ENCODE assay signal across 8 cellular contexts in the genomic region with DNA sequence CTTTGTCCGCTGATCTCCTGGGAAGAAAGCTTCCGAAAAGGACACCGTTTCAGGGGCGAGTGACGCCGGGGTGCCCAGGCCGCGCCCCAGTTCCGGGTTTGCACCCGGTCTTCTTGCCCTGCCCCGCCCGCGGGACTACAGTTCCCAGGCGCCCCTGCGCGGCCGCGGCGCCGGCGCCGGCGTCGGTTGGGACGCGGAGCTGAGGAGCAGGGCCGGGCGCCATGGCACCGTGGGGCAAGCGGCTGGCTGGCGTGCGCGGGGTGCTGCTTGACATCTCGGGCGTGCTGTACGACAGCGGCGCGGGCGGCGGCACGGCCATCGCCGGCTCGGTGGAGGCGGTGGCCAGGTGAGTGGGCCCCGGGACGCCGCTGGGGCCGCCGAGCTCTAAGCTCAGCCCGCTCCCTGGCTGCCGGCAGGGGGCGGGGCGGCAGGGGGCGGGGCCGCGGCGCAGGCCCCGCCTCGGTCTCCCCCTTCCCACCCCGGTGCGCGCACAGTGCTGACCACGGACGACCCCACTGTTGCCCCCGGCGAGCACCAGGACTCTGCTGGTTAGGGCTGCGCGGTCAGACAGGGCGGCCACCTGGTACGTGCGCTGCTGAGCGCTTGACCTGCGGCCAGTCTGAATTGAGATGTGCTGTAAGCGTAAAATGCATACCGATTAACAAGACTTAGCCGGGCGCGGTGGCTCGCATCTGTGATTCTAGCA. TPM values are rescaled to one million over a fixed set of nuclear protein-coding genes. Genes with fewer than 3 reads are reported as not detected.
A peak's percentile ranks its signal among the peaks of the same experiment; 100 is the strongest.
DNase-seq lines count a peak whose midpoint lies in the region; ATAC-seq, FAIRE-seq and TF ChIP-seq lines count a peak whose summit lies in the region.

A gene with protein sequence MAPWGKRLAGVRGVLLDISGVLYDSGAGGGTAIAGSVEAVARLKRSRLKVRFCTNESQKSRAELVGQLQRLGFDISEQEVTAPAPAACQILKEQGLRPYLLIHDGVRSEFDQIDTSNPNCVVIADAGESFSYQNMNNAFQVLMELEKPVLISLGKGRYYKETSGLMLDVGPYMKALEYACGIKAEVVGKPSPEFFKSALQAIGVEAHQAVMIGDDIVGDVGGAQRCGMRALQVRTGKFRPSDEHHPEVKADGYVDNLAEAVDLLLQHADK (plus strand): TSS at position 182 of the 706 bp plus-strand sequence. CDS start 40 bp downstream, at position 222.

- H4K20me1 ChIP-seq in hepatocyte (ENCODE audit: insufficient read depth, poor library complexity, severe bottlenecking) = no peaks in the 10 kb centered on the region

- WGBS in hepatocyte (ENCODE audit: low lambda C conversion rate, missing lambda C conversion rate) = 3% methylated on average over 60 of the region's 81 CpGs
- WGBS in aorta, 2 donors = 1 to 2% methylated on average over 51 to 81 of the region's 81 CpGs

- intact Hi-C loops in T-helper 2 cell treated with Interferon-gamma antibody and Interleukin-4, amounts not matched to agents 100 ng/mL and 5 ng/mL, for 36 hours (cut with micrococcal nuclease) = loop anchor here (1.0 to 5.0 kb wide), 5 partner anchors 42 to 455 kb away; a partner anchor contains a TSS
- intact Hi-C loops in ascending aorta (cut with DNase I) = loop anchor here (2.0 kb wide), 1 partner anchor 43 kb away; a partner anchor contains a TSS
- intact Hi-C loops in aorta (cut with DNase I) = loop anchor here in 1 of 2 donors (1.0 to 10.0 kb wide), 2 partner anchors 42 to 1307 kb away; a partner anchor contains a TSS

- FAIRE-seq in GM12891 (lab: Jason Lieb, UNC) = peak; percentile 80

- H3K79me2 ChIP-seq in hepatocyte = peaks cover 13% of the 10 kb centered on the region

- H2AFZ ChIP-seq in hepatocyte = peak within 1 kb of the TSS; percentile 74

- TF ChIP-seq POLR2A in GM12891 (IDR thresholded peaks at IDR 0.05; ENCODE audit: low read depth, low read length) (peak; percentile 40; the same call in 1 of the 2 replicates), NB4 (IDR thresholded peaks at IDR 0.05; ENCODE audit: extremely low read depth, insufficient read length) (peak; percentile 55)

- peak within 1 kb of the TSS; percentile 64 to 93 for H3K27ac ChIP-seq in ascending aorta
- H3K27ac ChIP-seq in hepatocyte = peak within 1 kb of the TSS; percentile 84
- peak within 1 kb of the TSS in 1 of 2 donors; percentile 62 for H3K27ac ChIP-seq in aorta (ENCODE audit: low read depth in 1 of 2, low read length in 2 of 2)

- H3K9me2 ChIP-seq in hepatocyte (replicated peaks; ENCODE audit: insufficient read depth) = no peaks in the 10 kb centered on the region

- H3K4me3 ChIP-seq in NB4 (ENCODE audit: low read depth, low read length) = peak within 1 kb of the TSS; percentile 74
- H3K4me3 ChIP-seq in ascending aorta = peak within 1 kb of the TSS; percentile 78 to 96
- H3K4me3 ChIP-seq in hepatocyte = peak within 1 kb of the TSS; percentile 96
- H3K4me3 ChIP-seq in aorta (ENCODE audit: low read length in 2 of 2) = peak within 1 kb of the TSS; percentile 81 to 85

- peak; percentile 92 for ATAC-seq in HG02571 (IDR thresholded peaks at IDR 0.05; ENCODE audit: unreplicated experiment)
- ATAC-seq in aorta (ENCODE audit: low FRiP score) = peak; percentile 96

- peak within 1 kb of the TSS; percentile 81 for H3K4me2 ChIP-seq in hepatocyte

- H3K4me1 ChIP-seq in ascending aorta (no peaks in the 10 kb centered on the region), hepatocyte (ENCODE audit: insufficient read depth) (peaks cover 13% of the 10 kb centered on the region), aorta (ENCODE audit: control insufficient read depth in 1 of 2, insufficient read depth in 2 of 2, low read length in 2 of 2) (no peaks in the 10 kb centered on the region)

- DNase-seq in GM12891 (ENCODE audit: insufficient read length, low spot score) (peak; percentile 94), NB4 (ENCODE audit: low read depth) (peak; percentile 91), ascending aorta (ENCODE audit: low spot score in 2 of 2) (peak; percentile 24 to 91), hepatocyte (ENCODE audit: low spot score) (peak; percentile 92), retina (peak; percentile 96), aorta (peak; percentile 93 to 95)

- H3K36me3 ChIP-seq in ascending aorta (no peaks in the 10 kb centered on the region), hepatocyte (replicated peaks; ENCODE audit: insufficient read depth, low read depth) (no peaks in the 10 kb centered on the region), aorta (ENCODE audit: control insufficient read depth in 1 of 2, insufficient read depth in 2 of 2, low read length in 1 of 2) (no peaks in the 10 kb centered on the region)

- H3K27me3 ChIP-seq in ascending aorta (no peaks in the 10 kb centered on the region), hepatocyte (no peaks in the 10 kb centered on the region), aorta (ENCODE audit: control insufficient read depth in 1 of 2, insufficient read depth in 2 of 2, low read length in 1 of 2) (no peaks in the 10 kb centered on the region)

- H3K9me3 ChIP-seq in ascending aorta = no peaks in the 10 kb centered on the region
- no peaks in the 10 kb centered on the region for H3K9me3 ChIP-seq in hepatocyte (ENCODE audit: low read depth)
- H3K9me3 ChIP-seq in aorta (ENCODE audit: control insufficient read depth, low read length) = no peaks in the 10 kb centered on the region

- no peak for TF ChIP-seq CTCF in NB4 (IDR thresholded peaks at IDR 0.05; ENCODE audit: low read depth, low read length)
- TF ChIP-seq CTCF in ascending aorta (IDR thresholded peaks at IDR 0.05) = peak; percentile 22 to 54 (median 41)
- TF ChIP-seq CTCF in hepatocyte (IDR thresholded peaks at IDR 0.05; ENCODE audit: poor library complexity) = peak; percentile 34

TF ChIP-seq in GM12891, 5 proteins besides CTCF, POLR2A, EP300 and RAD21:
- TF ChIP-seq POLR2AphosphoS5 (IDR thresholded peaks at IDR 0.05; ENCODE audit: low read depth, low read length) = no peak
- TF ChIP-seq POU2F2 (IDR thresholded peaks at IDR 0.05; ENCODE audit: low read depth, low read length) = no peak; the same call in 1 of the 2 replicates
- no peak for TF ChIP-seq SPI1 (IDR thresholded peaks at IDR 0.05; ENCODE audit: low read depth, low read length)
- TF ChIP-seq PAX5 (IDR thresholded peaks at IDR 0.05; ENCODE audit: insufficient read depth, low read length, severe bottlenecking) = no peak
- no peak for TF ChIP-seq TAF1 (IDR thresholded peaks at IDR 0.05; ENCODE audit: low read depth, low read length)
TF ChIP-seq in GM12891: peak in this region for 0.

RNA-seq across cellular contexts. Expression of the gene that starts here (rescaled TPM):
- polyA plus RNA-seq in GM12891 (2012; ENCODE audit: low read depth, missing spikeins) = 9.8 TPM
- total RNA-seq in T-helper 2 cell treated with Interferon-gamma antibody and Interleukin-4, amounts not matched to agents 100 ng/mL and 5 ng/mL, for 36 hours = 18.0 and 19.7 TPM in 2 replicates
- total RNA-seq in ascending aorta = 5.1 TPM
- total RNA-seq in hepatocyte = 29.4 and 34.9 TPM in 2 replicates
- 23.6 and 30.3 TPM in 2 replicates for polyA plus RNA-seq in hepatocyte
- total RNA-seq in aorta = 10 to 100 TPM; 11.5 to 20.2 TPM
- 10 to 100 TPM; 16.9 to 22.0 TPM for polyA plus RNA-seq in aorta
